In the genomic region with DNA sequence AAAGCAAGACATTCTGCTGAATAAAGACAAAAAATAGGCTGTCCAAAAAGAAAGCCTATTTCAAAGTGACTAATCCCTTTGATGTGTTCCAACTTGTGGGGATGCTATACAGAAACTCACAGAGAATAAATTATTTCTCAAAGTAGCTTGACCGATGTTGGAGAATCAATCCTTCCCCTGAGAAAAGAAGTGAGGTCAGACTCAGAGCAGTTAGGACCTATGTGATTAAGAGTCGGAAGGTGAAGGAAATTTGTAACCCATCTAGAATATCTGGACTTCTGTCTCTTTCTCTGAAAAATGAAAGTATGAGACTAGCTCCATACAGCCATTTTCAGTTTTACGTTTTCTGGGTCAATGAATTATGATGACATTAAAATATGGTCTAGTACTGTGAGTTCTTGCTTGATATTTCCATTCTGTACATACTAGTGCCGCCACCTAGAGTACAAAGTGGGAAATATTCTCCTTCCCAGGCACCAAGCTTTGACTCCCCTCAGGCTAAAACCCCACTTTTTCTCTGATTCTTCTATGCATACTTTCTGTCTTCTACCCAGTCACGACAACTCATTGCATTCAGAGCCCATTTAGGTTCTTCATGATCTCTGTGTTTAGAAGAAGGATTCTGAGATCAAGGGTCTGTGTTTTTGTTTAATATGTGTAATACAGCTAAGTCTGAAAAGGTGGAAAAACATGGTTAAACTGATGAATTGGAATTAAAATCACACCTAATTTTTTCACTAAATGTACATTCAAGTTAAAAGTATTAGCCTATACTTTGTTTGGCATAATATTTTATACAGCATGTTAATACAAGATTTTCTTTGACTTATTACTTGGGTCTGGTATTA, we compare ENCODE assay signal across 8 cellular contexts. TPM values are rescaled to one million over a fixed set of nuclear protein-coding genes. Genes with fewer than 3 reads are reported as not detected.
A peak's percentile ranks its signal among the peaks of the same experiment; 100 is the strongest.
DNase-seq lines count a peak whose midpoint lies in the region; ATAC-seq and TF ChIP-seq lines count a peak whose summit lies in the region.

No MANE protein-coding gene starts in this region.

- BruUV-seq in Calu3 (replicated peaks; lab: Mats Ljungman, UMichigan), result no TSS peak

- H3K36me3 ChIP-seq in adrenal gland (replicated peaks in 1 of 2), result no peaks in the 10 kb centered on the region

- no peaks in the 10 kb centered on the region for H3K36me3 Mint-ChIP-seq in Calu3 (ENCODE audit: insufficient read depth, unreplicated experiment)
- no peaks in the 10 kb centered on the region for H3K36me3 Mint-ChIP-seq in stimulated activated naive B cell treated with anti-CD40 and anti-IgM and Interleukin-4, amounts not matched to agents 10 μg/mL and 1 μg/mL and 100 μg/mL, for 72 hours

- H3K27me3 Mint-ChIP-seq in Calu3 (ENCODE audit: unreplicated experiment), result no peaks in the 10 kb centered on the region
- H3K27me3 Mint-ChIP-seq in stimulated activated naive B cell treated with anti-CD40 and anti-IgM and Interleukin-4, amounts not matched to agents 10 μg/mL and 1 μg/mL and 100 μg/mL, for 72 hours, result peaks cover 0 to 5% of the 10 kb centered on the region in 2 donors

- peaks cover 2% of the 10 kb centered on the region for H3K9me3 Mint-ChIP-seq in Calu3 (ENCODE audit: low read depth, unreplicated experiment)
- no peaks in the 10 kb centered on the region for H3K9me3 Mint-ChIP-seq in stimulated activated naive B cell treated with anti-CD40 and anti-IgM and Interleukin-4, amounts not matched to agents 10 μg/mL and 1 μg/mL and 100 μg/mL, for 72 hours

- ATAC-seq in GM19035 (IDR thresholded peaks at IDR 0.05; ENCODE audit: unreplicated experiment) (peak; percentile 93), HG03066 (IDR thresholded peaks at IDR 0.05; ENCODE audit: low read depth, unreplicated experiment) (peak; percentile 89)
- ATAC-seq in stimulated activated naive B cell treated with anti-CD40 and anti-IgM and Interleukin-4, amounts not matched to agents 10 μg/mL and 1 μg/mL and 100 μg/mL, for 72 hours (replicated peaks), result peak; percentile 68 to 82

- H3K4me1 Mint-ChIP-seq in Calu3 (ENCODE audit: low read depth, unreplicated experiment), result peaks cover 42% of the 10 kb centered on the region
- H3K4me1 Mint-ChIP-seq in stimulated activated naive B cell treated with anti-CD40 and anti-IgM and Interleukin-4, amounts not matched to agents 10 μg/mL and 1 μg/mL and 100 μg/mL, for 72 hours, result no peaks in the 10 kb centered on the region

- WGBS in adrenal gland, 4 donors, result 20 to 27% (median 23%) methylated on average over 5 of the region's 5 CpGs

- H3K4me1 ChIP-seq in adrenal gland (replicated peaks in 1 of 2), result no peaks in the 10 kb centered on the region

- intact Hi-C loops in Calu3 (cut with micrococcal nuclease; ENCODE audit: unreplicated experiment) (loop anchor here (1.0 to 5.0 kb wide), 5 partner anchors 46 to 399 kb away; no protein-coding TSS in a partner anchor), adrenal gland (cut with DNase I) (loop anchor here (5.0 to 10.0 kb wide), 2 partner anchors 292 to 295 kb away; no protein-coding TSS in a partner anchor)

- H3K4me3 ChIP-seq in adrenal gland, result peak overlapping the region in 2 of 4 donors; percentile 7 to 43

- DNase-seq in Calu3 (peak; percentile 63), NCI-H2029 (lab: John Stamatoyannopoulos, UW) (peak; percentile 19), adrenal gland (peak in 6 of 7 donors; percentile 12 to 65 (median 43)), hepatic stellate cell (ENCODE audit: low spot score) (peak; percentile 26), GDM1 (lab: John Stamatoyannopoulos, UW) (no peak)
- DNase-seq in stimulated activated naive B cell treated with anti-CD40 and anti-IgM and Interleukin-4, amounts not matched to agents 10 μg/mL and 1 μg/mL and 100 μg/mL, for 72 hours, result no peak

- H3K27me3 ChIP-seq in adrenal gland, result no peaks in the 10 kb centered on the region

- H3K27ac Mint-ChIP-seq in Calu3 (ENCODE audit: unreplicated experiment), result no peak overlapping the region
- H3K27ac Mint-ChIP-seq in stimulated activated naive B cell treated with anti-CD40 and anti-IgM and Interleukin-4, amounts not matched to agents 10 μg/mL and 1 μg/mL and 100 μg/mL, for 72 hours, result no peak overlapping the region

- TF ChIP-seq CTCF in Calu3 (IDR thresholded peaks at IDR 0.05; ENCODE audit: unreplicated experiment) (peak; percentile 87), adrenal gland (IDR thresholded peaks at IDR 0.05) (peak; percentile 69 to 90 (median 84))

- no peaks in the 10 kb centered on the region for H3K9me3 ChIP-seq in adrenal gland (replicated peaks in 1 of 3)

- CTCF ChIA-PET in Calu3 (lab: Charles Lee), result interaction anchor here (0.6 to 2.8 kb wide), 22 partner anchors 9 to 442 kb away, joined by 3 to 55 read pairs (median 4); partner anchors contain the start of gene RASSF9

- H3K27ac ChIP-seq in adrenal gland, result no peak overlapping the region

- H3K4me3 Mint-ChIP-seq in Calu3 (ENCODE audit: low read depth, unreplicated experiment), result no peak overlapping the region
- H3K4me3 Mint-ChIP-seq in stimulated activated naive B cell treated with anti-CD40 and anti-IgM and Interleukin-4, amounts not matched to agents 10 μg/mL and 1 μg/mL and 100 μg/mL, for 72 hours, result no peak overlapping the region

- no peak for TF ChIP-seq POLR2A in adrenal gland (IDR thresholded peaks at IDR 0.05)

RNA-seq across cellular contexts. Expression of gene NTS, which starts 6.9 kb away (rescaled TPM):
- total RNA-seq in Calu3 (2022) (not detected in 2 replicates), adrenal gland (1 to 10 TPM in 1 of 8 donors, under 1 TPM in 4, not detected in 3; 0.21 to 3.7 (median 0.26) TPM)
- 1 to 10 TPM in 1 of 3 donors, under 1 TPM in 2; 0.16 to 4.2 (median 0.48) TPM for polyA plus RNA-seq in adrenal gland

RNA-seq across cellular contexts. Expression of gene RASSF9, which starts 30.9 kb away (rescaled TPM):
- total RNA-seq in Calu3 (2022) (3.0 and 3.3 TPM in 2 replicates), adrenal gland (1 to 10 TPM; 1.1 to 4.3 (median 1.5) TPM)
- 1 to 10 TPM in 2 of 3 donors, under 1 TPM in 1; 0.57 to 1.4 (median 1.1) TPM for polyA plus RNA-seq in adrenal gland

Comparison
In these comparisons a context has a peak if more than half of its experiments do, and no peak if none do; other contexts are left out.
1. DNase-seq: peak in Calu3 (single experiment), NCI-H2029 (single experiment), adrenal gland (6 of 7) and hepatic stellate cell (single experiment); none in stimulated activated naive B cell treated with anti-CD40 and anti-IgM and Interleukin-4, amounts not matched to agents 10 μg/mL and 1 μg/mL and 100 μg/mL, for 72 hours (single experiment) and GDM1 (single experiment).
2. Peak in every context shown above with its lines, with median percentiles within 50 percentile points of each other: ATAC-seq.